17 cellular contexts compared by ENCODE assay signal in the genomic region with DNA sequence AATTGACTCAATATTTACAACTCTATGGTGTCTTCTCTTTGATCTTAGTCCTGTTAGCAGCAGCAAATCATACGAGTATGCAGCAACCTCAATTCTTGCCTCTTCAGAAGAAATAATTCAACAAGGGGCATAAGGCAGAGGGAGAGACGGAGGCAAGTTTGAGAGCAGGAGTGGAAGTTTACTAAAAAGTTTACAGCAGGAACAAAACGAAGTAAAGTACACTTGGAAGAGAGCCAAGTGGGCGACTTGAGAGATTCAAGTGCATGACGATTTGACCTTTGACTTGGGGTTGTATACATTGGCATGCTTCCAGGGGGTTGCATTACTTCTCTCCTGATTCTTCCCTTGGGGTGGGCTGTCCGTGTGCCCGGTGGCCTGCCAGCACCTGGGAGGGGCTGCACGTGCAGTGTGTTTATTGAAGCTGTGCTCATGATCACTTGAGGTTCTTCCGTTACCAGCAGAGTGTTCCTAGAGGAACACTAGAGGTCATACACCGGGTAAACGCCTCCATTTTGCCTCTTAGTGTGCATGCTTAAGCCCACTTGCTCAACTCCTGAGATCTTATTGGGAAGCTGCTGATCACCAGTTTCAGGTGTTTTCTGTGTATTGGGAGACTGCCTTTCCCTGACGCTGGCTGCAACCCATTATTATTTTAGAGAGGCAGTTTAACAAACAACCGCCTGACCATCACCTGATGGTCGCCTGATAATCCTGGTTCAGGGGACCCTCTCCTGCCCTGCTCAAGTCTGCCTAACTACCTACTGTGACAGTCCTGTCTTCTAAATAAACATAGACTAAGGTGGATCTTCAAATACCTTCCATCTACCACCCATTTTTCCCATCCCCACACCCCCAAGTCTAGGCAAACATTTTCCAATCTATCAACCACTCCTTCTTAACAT.
DNase-seq lines count a peak whose midpoint lies in the region; ATAC-seq and TF ChIP-seq lines count a peak whose summit lies in the region.
"Had no signal": no experiment of that assay in that cellular context is flagged by ENCODE, and none has a peak within 500 bp of the region (broad histone marks: within the 10 kb centered on the region; RNA-seq: fewer than 3 reads in every experiment).

No MANE protein-coding gene starts in this region.

- DNase-seq in LoVo (ENCODE audit: low spot score) (peak; percentile 41), fibroblast of the conjunctiva (ENCODE audit: low read depth) (peak; percentile 6), smooth muscle cell of the brain vasculature (ENCODE audit: low read depth, low spot score) (peak; percentile 44), suprapubic skin (ENCODE audit: low spot score in 2 of 2) (no peak), COLO829 (ENCODE audit: low spot score) (no peak)
- DNase-seq: activated CD4-positive, CD25-positive, alpha-beta regulatory T cell; activated CD8-positive, alpha-beta memory T cell treated with anti-CD3 and anti-CD28 coated beads, Interleukin-2, amount 50 U/mL, for 48 hours; gastrocnemius medialis; GM23248; islet precursor cell; MM.1S; NCI-H524 treated with DMSO at 0.1 percent for 48 hours; SK-N-SH had no signal

- no peak overlapping the region for H3K27ac ChIP-seq in suprapubic skin
- H3K27ac ChIP-seq: gastrocnemius medialis, GM23248, neural progenitor cell had no signal

- ATAC-seq in GM18858 (IDR thresholded peaks at IDR 0.05; ENCODE audit: unreplicated experiment): no peak
- ATAC-seq in GM18505 (IDR thresholded peaks at IDR 0.05; ENCODE audit: unreplicated experiment): no peak
- ATAC-seq: gastrocnemius medialis had no signal

- no peak overlapping the region for H3K4me3 ChIP-seq in suprapubic skin
- H3K4me3 ChIP-seq: gastrocnemius medialis, GM23248, neural progenitor cell had no signal

- TF ChIP-seq POLR2A in suprapubic skin (IDR thresholded peaks at IDR 0.05): no peak
- no peak for TF ChIP-seq POLR2A in GM18505 (IDR thresholded peaks at IDR 0.05; ENCODE audit: borderline replicate concordance, extremely low read depth, insufficient read depth, insufficient read length)

- TF ChIP-seq CTCF in suprapubic skin (IDR thresholded peaks at IDR 0.05): no peak

- no peaks in the 10 kb centered on the region for H3K9me3 ChIP-seq in suprapubic skin
- H3K9me3 ChIP-seq: gastrocnemius medialis, SK-N-SH had no signal

- no peaks in the 10 kb centered on the region for H3K36me3 ChIP-seq in suprapubic skin
- H3K36me3 ChIP-seq: gastrocnemius medialis, neural progenitor cell had no signal

- peaks cover 20% of the 10 kb centered on the region for H3K4me1 ChIP-seq in suprapubic skin
- H3K4me1 ChIP-seq: neural progenitor cell had no signal

- H3K27me3 ChIP-seq in suprapubic skin: no peaks in the 10 kb centered on the region
- H3K27me3 ChIP-seq: gastrocnemius medialis, neural progenitor cell had no signal

- TF ChIP-seq EP300 in suprapubic skin (IDR thresholded peaks at IDR 0.05): no peak

- 66% methylated on average over 14 of the region's 14 CpGs for WGBS in suprapubic skin

TF ChIP-seq in PFSK-1, 5 proteins besides CTCF, POLR2A, EP300 and RAD21:
- no peak for TF ChIP-seq TAF1 (IDR thresholded peaks at IDR 0.05; ENCODE audit: borderline replicate concordance, insufficient read depth, low read length)
- TF ChIP-seq FOXP2 (optimal IDR thresholded peaks at IDR 0.05; ENCODE audit: borderline replicate concordance, extremely low read depth, extremely low read length, insufficient read depth): peak; percentile 31
TF ChIP-seq in PFSK-1: peak in this region for 1.

Comparison
In these comparisons a context has a peak if more than half of its experiments do, and no peak if none do; other contexts are left out.
1. DNase-seq: peak in LoVo (single experiment), fibroblast of the conjunctiva (single experiment) and smooth muscle cell of the brain vasculature (single experiment); none in suprapubic skin (0 of 2) and COLO829 (single experiment).